ENCODE assay signal across 15 cellular contexts in genomic region chr3:98906230-98906629, GRCh38. TPM values are rescaled to one million over a fixed set of nuclear protein-coding genes. Genes with fewer than 3 reads are reported as not detected.
DNase-seq lines count a peak whose midpoint lies in the region; ATAC-seq, FAIRE-seq and TF ChIP-seq lines count a peak whose summit lies in the region.
"Had no signal": no experiment of that assay in that cellular context is flagged by ENCODE, and none has a peak within 500 bp of the region (broad histone marks: within the 10 kb centered on the region; RNA-seq: fewer than 3 reads in every experiment).

No MANE protein-coding gene starts in this region.

- H3K27me3 ChIP-seq in skeletal muscle satellite cell (ENCODE audit: control insufficient read depth, insufficient read depth, low read length) (no peaks in the 10 kb centered on the region), ascending aorta (no peaks in the 10 kb centered on the region)

- no peak overlapping the region for H3K27ac Mint-ChIP-seq in stimulated activated naive CD8-positive, alpha-beta T cell treated with anti-CD3 and anti-CD28 coated beads, Interleukin-15, amount 100 ng/mL, for 72 hours
- H3K27ac Mint-ChIP-seq: activated CD4-positive, alpha-beta memory T cell treated with anti-CD3 and anti-CD28 coated beads, Interleukin-2, amount 10 ng/mL, durations not matched to agents 7 days and 5 days had no signal

- no peak overlapping the region for H3K4me3 Mint-ChIP-seq in stimulated activated naive CD8-positive, alpha-beta T cell treated with anti-CD3 and anti-CD28 coated beads, Interleukin-15, amount 100 ng/mL, for 72 hours
- H3K4me3 Mint-ChIP-seq: activated CD4-positive, alpha-beta memory T cell treated with anti-CD3 and anti-CD28 coated beads, Interleukin-2, amount 10 ng/mL, durations not matched to agents 7 days and 5 days had no signal

- FAIRE-seq in H54 (lab: Jason Lieb, UNC): peak; percentile 72

- H3K4me2 ChIP-seq in skeletal muscle satellite cell (ENCODE audit: low read length): peak overlapping the region; percentile 58

- H3K4me1 ChIP-seq in skeletal muscle satellite cell (ENCODE audit: control insufficient read depth, insufficient read depth, low read length) (peaks cover 30% of the 10 kb centered on the region), ascending aorta (no peaks in the 10 kb centered on the region)

- peaks cover 36% of the 10 kb centered on the region for H3K27me3 Mint-ChIP-seq in stimulated activated naive CD8-positive, alpha-beta T cell treated with anti-CD3 and anti-CD28 coated beads, Interleukin-15, amount 100 ng/mL, for 72 hours

- H3K4me3 ChIP-seq in WI38 (ENCODE audit: low read depth, low read length) (peak overlapping the region; percentile 33), skeletal muscle satellite cell (ENCODE audit: low read length) (no peak overlapping the region), ascending aorta (no peak overlapping the region)
- H3K4me3 ChIP-seq: left lung, thoracic aorta had no signal

- intact Hi-C loops in ascending aorta (cut with DNase I): loop anchor here (10.0 kb wide), 1 partner anchor 849 kb away; no protein-coding TSS in a partner anchor

- peaks cover 8% of the 10 kb centered on the region for H3K4me1 Mint-ChIP-seq in stimulated activated naive CD8-positive, alpha-beta T cell treated with anti-CD3 and anti-CD28 coated beads, Interleukin-15, amount 100 ng/mL, for 72 hours

- H3K9me3 ChIP-seq in skeletal muscle satellite cell (replicated peaks; ENCODE audit: low read length): no peaks in the 10 kb centered on the region
- H3K9me3 ChIP-seq in ascending aorta: peaks cover 0 to 8% of the 10 kb centered on the region in 2 donors
- H3K9me3 ChIP-seq: thoracic aorta had no signal

- no peaks in the 10 kb centered on the region for H3K36me3 ChIP-seq in skeletal muscle satellite cell (ENCODE audit: insufficient read depth, low read length)
- no peaks in the 10 kb centered on the region for H3K36me3 ChIP-seq in ascending aorta
- H3K36me3 ChIP-seq: left lung, thoracic aorta had no signal

- no peak for TF ChIP-seq POLR2A in H54 (IDR thresholded peaks at IDR 0.05; ENCODE audit: low read depth, low read length)

- peak overlapping the region; percentile 61 for H3K9ac ChIP-seq in skeletal muscle satellite cell (ENCODE audit: low read depth, low read length)

- DNase-seq in H54 (ENCODE audit: insufficient read length, low spot score) (peak; percentile 30), fibroblast of the conjunctiva (ENCODE audit: low read depth) (peak; percentile 36), OCI-M1 (lab: John Stamatoyannopoulos, UW) (no peak), ascending aorta (ENCODE audit: low spot score in 2 of 2) (no peak)
- no peak for DNase-seq in stimulated activated naive CD8-positive, alpha-beta T cell treated with anti-CD3 and anti-CD28 coated beads, Interleukin-15, amount 100 ng/mL, for 72 hours
- DNase-seq: activated CD4-positive, alpha-beta memory T cell treated with anti-CD3 and anti-CD28 coated beads, Interleukin-2, amount 10 ng/mL, durations not matched to agents 7 days and 5 days; activated naive CD4-positive, alpha-beta T cell; cortex of kidney; left lung; NCI-H1048; NCI-H446 treated with DMSO at 0.1 percent for 48 hours had no signal

- TF ChIP-seq CTCF in WI38 (IDR thresholded peaks at IDR 0.05; ENCODE audit: low read depth, low read length) (no peak), ascending aorta (IDR thresholded peaks at IDR 0.05) (no peak)

- H3K27ac ChIP-seq in ascending aorta: no peak overlapping the region
- H3K27ac ChIP-seq: thoracic aorta had no signal

- no peak for ATAC-seq in stimulated activated naive CD8-positive, alpha-beta T cell treated with anti-CD3 and anti-CD28 coated beads, Interleukin-15, amount 100 ng/mL, for 72 hours
- no peak for ATAC-seq in HG03521 (IDR thresholded peaks at IDR 0.05; ENCODE audit: unreplicated experiment)
- ATAC-seq: left lung had no signal

- H3K9me3 Mint-ChIP-seq in stimulated activated naive CD8-positive, alpha-beta T cell treated with anti-CD3 and anti-CD28 coated beads, Interleukin-15, amount 100 ng/mL, for 72 hours: peaks cover 0 to 5% of the 10 kb centered on the region in 2 donors
- H3K9me3 Mint-ChIP-seq: activated CD4-positive, alpha-beta memory T cell treated with anti-CD3 and anti-CD28 coated beads, Interleukin-2, amount 10 ng/mL, durations not matched to agents 7 days and 5 days had no signal

RNA-seq across cellular contexts. Expression of gene DCBLD2, which starts 4.7 kb away (rescaled TPM):
- total RNA-seq in skeletal muscle satellite cell (2012; rRNA removed): 659 TPM in 2 replicates
- total RNA-seq in ascending aorta: 16.3 TPM

Comparison
In these comparisons a context has a peak if more than half of its experiments do, and no peak if none do; other contexts are left out.
1. DNase-seq: peak in H54 (single experiment) and fibroblast of the conjunctiva (single experiment); none in stimulated activated naive CD8-positive, alpha-beta T cell treated with anti-CD3 and anti-CD28 coated beads, Interleukin-15, amount 100 ng/mL, for 72 hours (0 of 2), OCI-M1 (single experiment) and ascending aorta (0 of 2).